8 cellular contexts compared by ENCODE assay signal in the genomic region with DNA sequence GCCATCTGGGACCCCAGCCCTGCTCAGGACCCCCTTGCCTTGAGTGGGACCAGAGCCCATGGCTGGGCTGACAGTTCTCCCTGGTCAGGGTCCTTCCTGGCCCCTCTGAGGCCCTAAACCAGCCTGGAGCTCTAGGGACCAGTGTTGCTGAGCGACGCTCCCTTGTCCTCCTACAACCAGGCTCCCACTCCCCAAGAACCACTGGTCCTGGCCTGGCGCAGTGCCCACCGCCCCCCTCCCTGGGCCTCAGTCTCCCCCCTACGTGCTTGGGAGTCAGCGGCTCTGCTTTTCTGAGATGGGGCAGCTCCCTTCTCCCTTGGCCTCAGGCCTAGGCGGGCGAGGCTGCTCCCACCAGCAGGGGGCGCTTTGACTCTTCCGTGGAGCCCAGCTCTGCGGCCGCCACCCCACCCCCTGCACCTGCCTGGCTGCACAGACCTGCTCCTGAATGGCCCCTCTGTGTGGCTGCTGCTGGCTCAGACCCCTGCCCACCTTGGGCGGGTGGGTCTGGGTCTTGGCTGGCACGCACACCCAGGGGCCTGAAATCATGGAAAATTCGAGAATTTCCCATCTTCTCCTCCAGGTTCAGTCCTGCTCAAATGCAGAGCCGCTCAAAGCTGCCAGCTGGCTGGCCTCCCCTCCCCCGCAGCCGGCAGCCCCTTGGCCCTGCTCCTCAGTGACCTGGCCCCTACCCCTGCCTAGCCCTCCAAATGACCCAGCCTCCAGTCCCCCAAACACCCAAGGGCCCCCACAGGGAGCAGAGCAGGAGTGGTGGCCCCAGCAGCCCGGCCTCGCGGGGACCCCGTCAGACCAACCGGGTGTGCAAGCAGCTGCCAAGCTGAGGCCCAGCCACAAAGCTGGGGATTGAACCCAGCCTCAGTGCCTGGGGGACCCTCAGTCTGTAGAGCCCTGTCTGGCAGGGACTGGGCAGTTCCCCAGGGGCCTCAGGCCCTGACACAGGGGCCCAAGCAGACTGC. TPM values are rescaled to one million over a fixed set of nuclear protein-coding genes. Genes with fewer than 3 reads are reported as not detected.
A peak's percentile ranks its signal among the peaks of the same experiment; 100 is the strongest.
DNase-seq lines count a peak whose midpoint lies in the region; ATAC-seq lines count a peak whose summit lies in the region.

No MANE protein-coding gene starts in this region.

- ATAC-seq in HG02588 (IDR thresholded peaks at IDR 0.05; ENCODE audit: unreplicated experiment): no peak

- peak in 8 of 14 donors; percentile 13 to 71 (median 42) for DNase-seq in C1 segment of cervical spinal cord (lab: John Stamatoyannopoulos, UW)
- peak; percentile 59 for DNase-seq in H4 (ENCODE audit: low spot score)
- DNase-seq in NCI-H2107 treated with DMSO at 0.1 percent for 48 hours (lab: John Stamatoyannopoulos, UW; ENCODE audit: unreplicated experiment): peak; percentile 54
- peak; percentile 83 for DNase-seq in activated CD4-positive, CD25-positive, alpha-beta regulatory T cell treated with anti-CD3 and anti-CD28 coated beads, Interleukin-2, amount 50 U/mL, for 72 hours
- peak; percentile 65 for DNase-seq in central memory CD4-positive, alpha-beta T cell
- peak; percentile 93 for DNase-seq in left kidney (ENCODE audit: low read depth, low spot score)
- DNase-seq in stimulated activated CD4-positive, alpha-beta T cell treated with anti-CD3 and anti-CD28 coated beads, Interleukin-2, amount 100 ng/mL, for 48 hours: peak; percentile 81 to 85

RNA-seq across cellular contexts. Expression of gene PRR33, which starts 9.1 kb away (rescaled TPM):
- not detected in 2 replicates for total RNA-seq in H4 (2014; rRNA removed; shearing (Covaris generic))

RNA-seq across cellular contexts. Expression of gene LSP1, which starts 29.7 kb away (rescaled TPM):
- 3.3 TPM in 2 replicates for total RNA-seq in H4 (2014; rRNA removed; shearing (Covaris generic))

RNA-seq across cellular contexts. Expression of gene TNNT3, which starts 37.0 kb away (rescaled TPM):
- total RNA-seq in H4 (2014; rRNA removed; shearing (Covaris generic)): not detected in 2 replicates

RNA-seq across cellular contexts. Expression of gene TNNI2, which starts 43.8 kb away (rescaled TPM):
- not detected in 2 replicates for total RNA-seq in H4 (2014; rRNA removed; shearing (Covaris generic))

RNA-seq across cellular contexts. Expression of gene SYT8, which starts 47.8 kb away (rescaled TPM):
- not detected in 2 replicates for total RNA-seq in H4 (2014; rRNA removed; shearing (Covaris generic))

Comparison
In these comparisons a context has a peak if more than half of its experiments do, and no peak if none do; other contexts are left out.
1. DNase-seq: peak in every context shown above with its lines; median percentile 93 in left kidney; 83 in activated CD4-positive, CD25-positive, alpha-beta regulatory T cell treated with anti-CD3 and anti-CD28 coated beads, Interleukin-2, amount 50 U/mL, for 72 hours; 83 in stimulated activated CD4-positive, alpha-beta T cell treated with anti-CD3 and anti-CD28 coated beads, Interleukin-2, amount 100 ng/mL, for 48 hours; 65 in central memory CD4-positive, alpha-beta T cell; 59 in H4; 54 in NCI-H2107 treated with DMSO at 0.1 percent for 48 hours; 42 in C1 segment of cervical spinal cord.